In the genomic region with DNA sequence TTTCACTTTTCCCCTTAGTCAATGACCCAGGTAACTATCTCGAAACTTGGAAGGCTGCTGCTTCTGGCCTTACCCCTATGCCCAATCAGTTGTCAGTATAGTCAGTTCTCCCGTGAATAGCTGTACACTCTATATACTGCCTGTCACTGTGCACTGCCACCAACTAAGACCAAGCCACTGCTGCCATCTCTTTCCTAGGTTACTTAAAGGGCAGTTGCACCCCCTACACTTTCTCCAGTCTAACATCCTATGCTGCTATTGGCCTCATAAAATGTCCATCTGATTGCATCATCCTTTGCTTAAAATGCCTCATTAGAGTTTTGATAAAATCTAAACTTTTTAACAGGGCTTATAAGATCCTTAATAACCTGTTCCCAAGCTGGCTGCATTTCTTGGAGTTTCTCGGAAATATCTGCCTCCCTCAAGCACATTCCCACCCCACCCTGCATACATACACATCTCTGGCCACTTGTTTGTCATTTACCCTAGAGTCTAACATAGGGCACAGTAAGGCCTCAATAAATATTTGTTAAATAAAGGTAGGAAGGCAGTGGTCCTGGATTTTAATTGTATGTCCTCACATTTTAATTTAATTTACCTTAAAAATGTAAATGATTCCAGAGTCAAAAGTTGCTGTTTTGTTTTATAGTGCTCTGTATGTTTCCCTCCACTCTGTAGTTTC, we compare ENCODE assay signal across 8 cellular contexts. TPM values are rescaled to one million over a fixed set of nuclear protein-coding genes. Genes with fewer than 3 reads are reported as not detected.
DNase-seq lines count a peak whose midpoint lies in the region; ATAC-seq, FAIRE-seq and TF ChIP-seq lines count a peak whose summit lies in the region.

No MANE protein-coding gene starts in this region.

- H3K18ac ChIP-seq in H1 (ENCODE audit: extremely low read depth, low read length) = no peak overlapping the region; the same call in 1 of the 2 replicates

- H3K23me2 ChIP-seq in H1 (ENCODE audit: low read depth, low read length) = peaks cover 3% of the 10 kb centered on the region; the same call in 1 of the 2 replicates

- no peak overlapping the region for H3K23ac ChIP-seq in H1 (ENCODE audit: insufficient read length)

- H4K8ac ChIP-seq in H1 (ENCODE audit: extremely low read depth, insufficient read depth, low read length) = no peak overlapping the region

- DNase-seq in GM19239 (ENCODE audit: insufficient read length, low spot score) = no peak
- DNase-seq in NB4 (ENCODE audit: low read depth) = peak; percentile 56
- DNase-seq in H1 (ENCODE audit: low read depth in 1 of 2, low spot score in 2 of 2) = no peak
- no peak for DNase-seq in SW480 (ENCODE audit: low spot score)
- DNase-seq in inferior parietal cortex (ENCODE audit: extremely low spot score) = no peak
- no peak for DNase-seq in anterior cingulate cortex (lab: John Stamatoyannopoulos, UW)

- POLR2A ChIA-PET in H1 (lab: Charles Lee; ENCODE audit: partially characterized antibody) = interaction anchor here (0.9 to 1.5 kb wide), 2 partner anchors 32 to 55 kb away, joined by 3 to 4 read pairs; a partner anchor contains a TSS

- H3K56ac ChIP-seq in H1 (replicated peaks; ENCODE audit: insufficient read length, low read depth, low read length) = no peak overlapping the region

- ATAC-seq in HG02571 (IDR thresholded peaks at IDR 0.05; ENCODE audit: unreplicated experiment) = no peak

- H3K27me3 ChIP-seq in H1 (replicated peaks in 1 of 4; ENCODE audit: control insufficient read depth in 3 of 4, extremely low read depth in 1 of 4, insufficient read depth in 3 of 4, low read length in 3 of 4) = no peaks in the 10 kb centered on the region

- no peak overlapping the region; the same call in 1 of the 2 replicates for H2BK15ac ChIP-seq in H1 (ENCODE audit: low read length)

- 87% methylated on average over 3 of the region's 3 CpGs; no CpG with 5 or more reads in 1 of the 2 experiments for WGBS in H1 (ENCODE audit: extremely low coverage in 1 of 2, insufficient coverage in 1 of 2, insufficient read length in 1 of 2, insufficient replicate concordance in 2 of 2, low coverage in 1 of 2, low lambda C conversion rate in 2 of 2, missing lambda C conversion rate in 1 of 2), 2 experiments

- H2BK12ac ChIP-seq in H1 (ENCODE audit: low read depth, low read length) = peak overlapping the region; percentile 18

- TF ChIP-seq POLR2A in NB4 (IDR thresholded peaks at IDR 0.05; ENCODE audit: extremely low read depth, insufficient read length) (no peak), H1 (IDR thresholded peaks at IDR 0.05; ENCODE audit: control extremely low read depth in 1 of 2, low read depth in 2 of 2, low read length in 2 of 2) (no peak)

- H3K4me3 ChIP-seq in NB4 (ENCODE audit: low read depth, low read length) (no peak overlapping the region), H1 (ENCODE audit: extremely low read depth in 1 of 4, insufficient read depth in 2 of 4, low read depth in 3 of 4, low read length in 4 of 4) (no peak overlapping the region)

- H2BK120ac ChIP-seq in H1 (replicated peaks; ENCODE audit: low read depth, low read length) = no peak overlapping the region

- H3K79me1 ChIP-seq in H1 (ENCODE audit: low read depth, low read length) = no peaks in the 10 kb centered on the region; the same call in 1 of the 2 replicates

- H2AK5ac ChIP-seq in H1 (ENCODE audit: low read depth, low read length) = peak overlapping the region; percentile 43; the same call in 1 of the 2 replicates

- H3K4me1 ChIP-seq in H1 (replicated peaks in 1 of 4; ENCODE audit: control insufficient read depth in 3 of 4, insufficient read depth in 4 of 4, low read length in 3 of 4) = peaks cover 0 to 14% (median 5%) of the 10 kb centered on the region in 4 experiments

- no peak overlapping the region for H3K9ac ChIP-seq in H1 (replicated peaks in 1 of 4; ENCODE audit: extremely low read depth in 1 of 4, low read depth in 3 of 4, low read length in 3 of 4)

- no peak overlapping the region for H3K4ac ChIP-seq in H1 (replicated peaks; ENCODE audit: insufficient read length, low read depth, low read length)

- no peak for TF ChIP-seq RAD21 in H1 (IDR thresholded peaks at IDR 0.05 in 1 of 2, conservative IDR thresholded peaks at IDR 0.05 in 1 of 2; ENCODE audit: low read depth in 2 of 2, low read length in 2 of 2)

- H3K14ac ChIP-seq in H1 (ENCODE audit: insufficient read length) = no peak overlapping the region

- H3K27ac ChIP-seq in 22Rv1 (peak overlapping the region; percentile 51), H1 (ENCODE audit: low read depth, low read length) (peak overlapping the region; percentile 8; the same call in 1 of the 2 replicates)

- CTCF ChIA-PET in H1 (lab: Charles Lee; ENCODE audit: partially characterized antibody) = interaction anchor here (1.0 to 2.0 kb wide), 5 partner anchors 10 to 89 kb away, joined by 3 to 11 read pairs (median 3); no protein-coding TSS in a partner anchor

- H2BK5ac ChIP-seq in H1 (ENCODE audit: low read depth, low read length) = peak overlapping the region; percentile 41; the same call in 1 of the 2 replicates

- TF ChIP-seq EP300 in H1 (IDR thresholded peaks at IDR 0.05; ENCODE audit: borderline replicate concordance in 1 of 2, low read depth in 2 of 2, low read length in 2 of 2) = no peak

- H3K9me3 ChIP-seq in H1 (ENCODE audit: insufficient read depth in 2 of 2, low read depth in 1 of 2, low read length in 1 of 2) = no peaks in the 10 kb centered on the region

- H2BK20ac ChIP-seq in H1 (ENCODE audit: low read length) = no peak overlapping the region; the same call in 1 of the 2 replicates

- H3K79me2 ChIP-seq in H1 (ENCODE audit: control insufficient read depth in 1 of 2, insufficient read depth in 2 of 2, low read length in 2 of 2) = peaks cover 3 to 8% of the 10 kb centered on the region in 2 experiments; a peak in 1 of 4 replicates

- no peaks in the 10 kb centered on the region for H4K20me1 ChIP-seq in H1 (replicated peaks in 1 of 2; ENCODE audit: control insufficient read depth in 1 of 2, insufficient read depth in 2 of 2, low read length in 2 of 2)

- no peaks in the 10 kb centered on the region for H3K36me3 ChIP-seq in H1 (ENCODE audit: control insufficient read depth in 2 of 4, insufficient read depth in 4 of 4, low read length in 3 of 4)

- no peak overlapping the region for H2AFZ ChIP-seq in H1 (ENCODE audit: low read length)

- no peak overlapping the region for H3K4me2 ChIP-seq in H1 (ENCODE audit: insufficient read depth in 1 of 2, low read depth in 2 of 2, low read length in 2 of 2)

- TF ChIP-seq CTCF in 22Rv1 (IDR thresholded peaks at IDR 0.05) (no peak), NB4 (IDR thresholded peaks at IDR 0.05; ENCODE audit: low read depth, low read length) (no peak), H1 (IDR thresholded peaks at IDR 0.05; ENCODE audit: control extremely low read depth in 1 of 3, insufficient read depth in 1 of 3, low read depth in 1 of 3, low read length in 3 of 3) (no peak)

- H4K5ac ChIP-seq in H1 (ENCODE audit: insufficient read length, low read depth, low read length) = no peak overlapping the region

- peak overlapping the region; percentile 75 for H4K91ac ChIP-seq in H1 (replicated peaks; ENCODE audit: insufficient read length, low read length)

- peak; percentile 89 for FAIRE-seq in GM19239 (lab: Jason Lieb, UNC)
- FAIRE-seq in H1 (lab: Jason Lieb, UNC) = no peak

TF ChIP-seq in H1, 55 proteins besides CTCF, POLR2A, EP300 and RAD21:
- peak; percentile 75; the same call in 1 of the 2 replicates for TF ChIP-seq CEBPB (IDR thresholded peaks at IDR 0.05; ENCODE audit: low read depth, low read length)
- TF ChIP-seq, protein P1, sequence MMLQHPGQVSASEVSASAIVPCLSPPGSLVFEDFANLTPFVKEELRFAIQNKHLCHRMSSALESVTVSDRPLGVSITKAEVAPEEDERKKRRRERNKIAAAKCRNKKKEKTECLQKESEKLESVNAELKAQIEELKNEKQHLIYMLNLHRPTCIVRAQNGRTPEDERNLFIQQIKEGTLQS (IDR thresholded peaks at IDR 0.05; ENCODE audit: insufficient read depth, low read depth, low read length) = no peak

RNA-seq across cellular contexts. Expression of a gene that starts 32.7 kb away (rescaled TPM):
- 17.8 and 19.3 TPM in 2 replicates for total RNA-seq in H1 (2021; fragmentation: NEBNext Ultra II Directional; extraction: Animal tissue kit (Norgen Biotek cat#: 25700))
- polyA plus RNA-seq in H1 (2011; rRNA removed) = 9.4 and 12.4 TPM in 2 replicates
- 15.9 TPM for polyA plus RNA-seq in H1 (2011; cell fraction: cytosol; rRNA removed)
- polyA plus RNA-seq in H1 (2011; cell fraction: nucleus; rRNA removed) = 10.8 TPM
- polyA plus RNA-seq in H1 (2012, experiment 1 of 2) = 15.0 to 23.2 TPM (median 17.1 TPM) in 4 replicates
- polyA plus RNA-seq in H1 (2012, experiment 2 of 2) = 2.8 TPM
- polyA plus RNA-seq in H1 (2013, experiment 1 of 2) = 12.1 TPM
- 12.9 TPM for polyA plus RNA-seq in H1 (2013, experiment 2 of 2)
- polyA minus RNA-seq in H1 (2011; rRNA and poly(A)+ RNA removed) = 11.5 and 12.8 TPM in 2 replicates
- 19.8 TPM for polyA minus RNA-seq in H1 (2011; cell fraction: cytosol; rRNA and poly(A)+ RNA removed)
- 19.0 TPM for polyA minus RNA-seq in H1 (2011; cell fraction: nucleus; rRNA and poly(A)+ RNA removed)
